ENCODE assay signal across 15 cellular contexts in genomic region chr1:224181453-224181810, GRCh38. TPM values are rescaled to one million over a fixed set of nuclear protein-coding genes. Genes with fewer than 3 reads are reported as not detected.
DNase-seq lines count a peak whose midpoint lies in the region; ATAC-seq, FAIRE-seq and TF ChIP-seq lines count a peak whose summit lies in the region.
"Had no signal": no experiment of that assay in that cellular context is flagged by ENCODE, and none has a peak within 500 bp of the region (broad histone marks: within the 10 kb centered on the region; RNA-seq: fewer than 3 reads in every experiment).

No MANE protein-coding gene starts in this region.

- peaks cover 15% of the 10 kb centered on the region for H3F3A ChIP-seq in SU-DHL-6 (ENCODE audit: insufficient read depth)

- intact Hi-C loops in kidney (cut with DNase I), result no loop called here

- H3K4me1 ChIP-seq in endodermal cell (ENCODE audit: control insufficient read depth, insufficient read depth, low read length) (no peaks in the 10 kb centered on the region), kidney (ENCODE audit: control insufficient read depth in 1 of 2, insufficient read depth in 1 of 2, low read depth in 1 of 2, low read length in 2 of 2) (peaks cover 4 to 5% of the 10 kb centered on the region in 2 donors)
- peaks cover 24% of the 10 kb centered on the region for H3K4me1 ChIP-seq in effector memory CD4-positive, alpha-beta T cell (ENCODE audit: control insufficient read depth, insufficient read depth, low read length, poor library complexity, severe bottlenecking)

- CTCF ChIA-PET in activated CD8-positive, alpha-beta memory T cell treated with anti-CD3 and anti-CD28 coated beads, Interleukin-2, amount 10 ng/mL, durations not matched to agents 7 days and 5 days (lab: Charles Lee), result interaction anchor here (3.1 kb wide), 1 partner anchor 12 kb away, joined by 24 read pairs; no protein-coding TSS in a partner anchor

- H3K9ac ChIP-seq in SU-DHL-6 (ENCODE audit: low read length) (no peak overlapping the region), endodermal cell (ENCODE audit: extremely low read depth, low read length, poor library complexity, severe bottlenecking) (no peak overlapping the region), kidney (ENCODE audit: low read length in 2 of 2) (no peak overlapping the region)

- H3K9me3 Mint-ChIP-seq in activated CD8-positive, alpha-beta memory T cell treated with anti-CD3 and anti-CD28 coated beads, Interleukin-2, amount 10 ng/mL, durations not matched to agents 7 days and 5 days (ENCODE audit: low read depth), result no peaks in the 10 kb centered on the region
- H3K9me3 Mint-ChIP-seq in endodermal cell, result no peaks in the 10 kb centered on the region

- H4K20me1 ChIP-seq in SU-DHL-6 (ENCODE audit: low read depth, low read length), result no peaks in the 10 kb centered on the region

- TF ChIP-seq CTCF in SU-DHL-6 (IDR thresholded peaks at IDR 0.05; ENCODE audit: insufficient read depth, low read length, poor library complexity, severe bottlenecking), result no peak
- no peak for TF ChIP-seq CTCF in endodermal cell (conservative IDR thresholded peaks at IDR 0.05)
- no peak for TF ChIP-seq CTCF in kidney (IDR thresholded peaks at IDR 0.05; ENCODE audit: borderline replicate concordance, extremely low read depth, insufficient read depth)

- no peak for ATAC-seq in activated CD8-positive, alpha-beta memory T cell treated with anti-CD3 and anti-CD28 coated beads, Interleukin-2, amount 10 ng/mL, durations not matched to agents 7 days and 5 days
- ATAC-seq: left ventricle myocardium superior had no signal

- no peaks in the 10 kb centered on the region for H3K36me3 ChIP-seq in SU-DHL-6 (ENCODE audit: low read length)
- peaks cover 7% of the 10 kb centered on the region for H3K36me3 ChIP-seq in endodermal cell (ENCODE audit: control insufficient read depth, insufficient read depth, low read length)
- H3K36me3 ChIP-seq in kidney (ENCODE audit: control insufficient read depth in 1 of 2, insufficient read depth in 2 of 2, low read length in 2 of 2), result no peaks in the 10 kb centered on the region
- H3K36me3 ChIP-seq in effector memory CD4-positive, alpha-beta T cell (ENCODE audit: control insufficient read depth, insufficient read depth, low read length), result no peaks in the 10 kb centered on the region
- H3K36me3 ChIP-seq: ovary, thyroid gland had no signal

- H3K9me2 ChIP-seq in SU-DHL-6 (replicated peaks; ENCODE audit: insufficient read depth, low read length), result no peaks in the 10 kb centered on the region

- no peaks in the 10 kb centered on the region for H3K27me3 Mint-ChIP-seq in activated CD8-positive, alpha-beta memory T cell treated with anti-CD3 and anti-CD28 coated beads, Interleukin-2, amount 10 ng/mL, durations not matched to agents 7 days and 5 days
- peaks cover 5% of the 10 kb centered on the region for H3K27me3 Mint-ChIP-seq in endodermal cell (ENCODE audit: insufficient read depth)

- H3K27me3 ChIP-seq in SU-DHL-6 (ENCODE audit: low read length) (no peaks in the 10 kb centered on the region), endodermal cell (ENCODE audit: control insufficient read depth, insufficient read depth, low read length, poor library complexity, severe bottlenecking) (no peaks in the 10 kb centered on the region)
- H3K27me3 ChIP-seq in effector memory CD4-positive, alpha-beta T cell (replicated peaks; ENCODE audit: control insufficient read depth, insufficient read depth, low read length, poor library complexity, severe bottlenecking), result no peaks in the 10 kb centered on the region
- H3K27me3 ChIP-seq: esophagus muscularis mucosa, ovary, SJSA1, thyroid gland had no signal

- no peak overlapping the region for H3K4me3 ChIP-seq in SU-DHL-6 (ENCODE audit: insufficient read depth, low read length, poor library complexity, severe bottlenecking)
- no peak overlapping the region for H3K4me3 ChIP-seq in endodermal cell (ENCODE audit: low read length)
- H3K4me3 ChIP-seq in skin epidermis, result no peak overlapping the region
- H3K4me3 ChIP-seq in kidney (ENCODE audit: low read length in 2 of 2), result no peak overlapping the region
- H3K4me3 ChIP-seq in effector memory CD4-positive, alpha-beta T cell (ENCODE audit: insufficient read depth, low read depth, low read length, poor library complexity, severe bottlenecking), result no peak overlapping the region
- H3K4me3 ChIP-seq: SJSA1 had no signal

- H3K27ac Mint-ChIP-seq in activated CD8-positive, alpha-beta memory T cell treated with anti-CD3 and anti-CD28 coated beads, Interleukin-2, amount 10 ng/mL, durations not matched to agents 7 days and 5 days, result peak overlapping the region; percentile 91
- H3K27ac Mint-ChIP-seq in endodermal cell, result no peak overlapping the region

- peaks cover 43% of the 10 kb centered on the region for H3K4me1 Mint-ChIP-seq in activated CD8-positive, alpha-beta memory T cell treated with anti-CD3 and anti-CD28 coated beads, Interleukin-2, amount 10 ng/mL, durations not matched to agents 7 days and 5 days
- peaks cover 11% of the 10 kb centered on the region for H3K4me1 Mint-ChIP-seq in endodermal cell

- H2AFZ ChIP-seq in SU-DHL-6 (ENCODE audit: low read depth, low read length, severe bottlenecking), result no peak overlapping the region

- peaks cover 33% of the 10 kb centered on the region for H3K79me2 ChIP-seq in SU-DHL-6 (ENCODE audit: insufficient read depth, low read length)

- no peak for DNase-seq in activated CD8-positive, alpha-beta memory T cell treated with anti-CD3 and anti-CD28 coated beads, Interleukin-2, amount 10 ng/mL, durations not matched to agents 7 days and 5 days
- no peak for DNase-seq in activated CD8-positive, alpha-beta memory T cell treated with anti-CD3 and anti-CD28 coated beads, Interleukin-2, amount 50 U/mL, for 48 hours
- no peak for DNase-seq in endodermal cell
- no peak for DNase-seq in kidney
- DNase-seq in NCI-H2171 (lab: John Stamatoyannopoulos, UW), result no peak
- DNase-seq in effector memory CD4-positive, alpha-beta T cell, result no peak
- DNase-seq: DMS79, left ventricle myocardium superior had no signal

- peak overlapping the region; percentile 76 for H3K4me2 ChIP-seq in SU-DHL-6 (ENCODE audit: low read depth, low read length, poor library complexity, severe bottlenecking)

- peaks cover 19% of the 10 kb centered on the region for H3K36me3 Mint-ChIP-seq in activated CD8-positive, alpha-beta memory T cell treated with anti-CD3 and anti-CD28 coated beads, Interleukin-2, amount 10 ng/mL, durations not matched to agents 7 days and 5 days
- H3K36me3 Mint-ChIP-seq in endodermal cell (ENCODE audit: low read depth), result peaks cover 7% of the 10 kb centered on the region

- H3K27ac ChIP-seq in SU-DHL-6 (ENCODE audit: low read depth, low read length) (no peak overlapping the region), endodermal cell (ENCODE audit: low read depth, low read length) (no peak overlapping the region), skin epidermis (peak overlapping the region in 17 of 21 experiments; percentile 8 to 98 (median 94)), kidney (ENCODE audit: low read depth in 2 of 2, low read length in 2 of 2) (no peak overlapping the region)
- H3K27ac ChIP-seq in effector memory CD4-positive, alpha-beta T cell (ENCODE audit: insufficient read depth, low read length, poor library complexity, severe bottlenecking), result no peak overlapping the region
- H3K27ac ChIP-seq: ovary, SJSA1 had no signal

- 96 to 100% methylated on average over 4 of the region's 4 CpGs for WGBS in endodermal cell (ENCODE audit: insufficient coverage in 1 of 2, insufficient read length in 1 of 2), 2 experiments

- peak overlapping the region; percentile 82 for H3K4me3 Mint-ChIP-seq in activated CD8-positive, alpha-beta memory T cell treated with anti-CD3 and anti-CD28 coated beads, Interleukin-2, amount 10 ng/mL, durations not matched to agents 7 days and 5 days
- peak overlapping the region; percentile 68 for H3K4me3 Mint-ChIP-seq in endodermal cell

- FAIRE-seq in kidney (lab: Jason Lieb, UNC), result no peak
- FAIRE-seq: colon had no signal

- H3K9me3 ChIP-seq in SU-DHL-6 (ENCODE audit: insufficient read depth, low read length) (no peaks in the 10 kb centered on the region), endodermal cell (ENCODE audit: control insufficient read depth, low read length) (no peaks in the 10 kb centered on the region), kidney (ENCODE audit: control insufficient read depth in 1 of 2, low read length in 2 of 2) (no peaks in the 10 kb centered on the region)
- no peaks in the 10 kb centered on the region for H3K9me3 ChIP-seq in effector memory CD4-positive, alpha-beta T cell (ENCODE audit: control insufficient read depth, low read length)
- H3K9me3 ChIP-seq: esophagus muscularis mucosa, ovary, thyroid gland had no signal

RNA-seq across cellular contexts. Expression of gene DEGS1, which starts 1.6 kb away (rescaled TPM):
- 10 to 100 TPM; 49.0 to 65.9 TPM for total RNA-seq in activated CD8-positive, alpha-beta memory T cell treated with anti-CD3 and anti-CD28 coated beads, Interleukin-2, amount 10 ng/mL, durations not matched to agents 7 days and 5 days
- total RNA-seq in endodermal cell (10 to 100 TPM; 25.0 to 28.9 TPM), kidney (83.1 TPM)
- 47.9 TPM for polyA plus RNA-seq in endodermal cell (2013, experiment 1 of 2)
- 44.7 TPM for polyA plus RNA-seq in endodermal cell (2013, experiment 2 of 2)
- polyA plus RNA-seq in kidney (ENCODE audit: insufficient read depth, low read depth, low replicate concordance), result 32.5 TPM

Comparison
In these comparisons a context has a peak if more than half of its experiments do, and no peak if none do; other contexts are left out.
1. H3K27ac ChIP-seq: peak in skin epidermis (17 of 21); none in SU-DHL-6 (single experiment), endodermal cell (single experiment), kidney (0 of 2) and effector memory CD4-positive, alpha-beta T cell (single experiment).